Comparison of ENCODE assay signal across 20 cellular contexts in the genomic region with DNA sequence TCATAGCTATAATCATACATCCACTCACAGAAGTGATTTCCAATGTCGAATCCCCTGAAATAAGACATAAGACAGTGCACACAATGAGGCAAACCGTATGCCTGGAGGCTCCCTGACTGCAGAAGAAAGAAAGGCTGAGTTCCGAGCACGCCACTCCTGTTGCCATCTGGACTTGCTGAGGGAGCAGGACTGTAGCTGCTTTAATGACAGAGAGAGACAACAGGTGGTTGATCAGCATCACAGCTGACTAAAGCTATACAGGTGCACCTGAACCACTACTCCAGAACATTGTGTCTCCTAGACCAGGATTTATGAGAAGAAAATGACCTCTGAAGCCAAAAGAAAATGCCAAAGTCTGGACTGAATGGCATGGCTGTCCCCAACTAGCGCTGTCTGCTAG. TPM values are rescaled to one million over a fixed set of nuclear protein-coding genes. Genes with fewer than 3 reads are reported as not detected.
A peak's percentile ranks its signal among the peaks of the same experiment; 100 is the strongest.
DNase-seq lines count a peak whose midpoint lies in the region; ATAC-seq and TF ChIP-seq lines count a peak whose summit lies in the region.
"Had no signal": no experiment of that assay in that cellular context is flagged by ENCODE, and none has a peak within 500 bp of the region (broad histone marks: within the 10 kb centered on the region; RNA-seq: fewer than 3 reads in every experiment).

No MANE protein-coding gene starts in this region.

- no peak overlapping the region for H3K4me3 ChIP-seq in ascending aorta
- H3K4me3 ChIP-seq: BLaER1, GM12878, HAP-1 had no signal

- H3K4me1 ChIP-seq in ascending aorta = no peaks in the 10 kb centered on the region
- H3K4me1 ChIP-seq: HAP-1 had no signal

- H3K27me3 Mint-ChIP-seq in endothelial cell (ENCODE audit: unreplicated experiment) (peaks cover 15% of the 10 kb centered on the region), neural crest cell (ENCODE audit: low read depth) (no peaks in the 10 kb centered on the region)
- H3K27me3 Mint-ChIP-seq: B cell; CD4-positive, alpha-beta T cell had no signal

- TF ChIP-seq CTCF in endothelial cell (IDR thresholded peaks at IDR 0.05; ENCODE audit: unreplicated experiment) = no peak
- no peak for TF ChIP-seq CTCF in neural crest cell (conservative IDR thresholded peaks at IDR 0.05)
- TF ChIP-seq CTCF in ascending aorta (IDR thresholded peaks at IDR 0.05) = no peak

- no peak overlapping the region for H3K27ac ChIP-seq in ascending aorta
- H3K27ac ChIP-seq: 22Rv1, BLaER1, C4-2B had no signal

- H3K36me3 Mint-ChIP-seq in endothelial cell (ENCODE audit: low read depth, unreplicated experiment) = peaks cover 85% of the 10 kb centered on the region
- H3K36me3 Mint-ChIP-seq in neural crest cell (ENCODE audit: low read depth) = peaks cover 25% of the 10 kb centered on the region

- DNase-seq in NCI-H146 (lab: John Stamatoyannopoulos, UW) (peak; percentile 24), NCI-H146 treated with DMSO at 0.1 percent for 48 hours (lab: John Stamatoyannopoulos, UW; ENCODE audit: unreplicated experiment) (no peak), endothelial cell (ENCODE audit: low spot score) (peak; percentile 1), neural crest cell (ENCODE audit: low read depth, low spot score) (no peak), ascending aorta (ENCODE audit: low spot score in 2 of 2) (no peak), cerebellar cortex (ENCODE audit: low spot score) (no peak)
- DNase-seq: CD4-positive, alpha-beta T cell; CD8-positive, alpha-beta memory T cell; DMS 273 treated with DMSO at 0.1 percent for 48 hours; DMS79; EL; GDM1; GOT3 had no signal

- peak overlapping the region; percentile 98 for H3K27ac Mint-ChIP-seq in endothelial cell (ENCODE audit: unreplicated experiment)
- peak overlapping the region; percentile 23 for H3K27ac Mint-ChIP-seq in neural crest cell (ENCODE audit: unreplicated experiment)
- H3K27ac Mint-ChIP-seq: B cell; CD4-positive, alpha-beta T cell had no signal

- peaks cover 30 to 35% of the 10 kb centered on the region in 2 donors for H3K36me3 ChIP-seq in ascending aorta

- peaks cover 62% of the 10 kb centered on the region for H3K4me1 Mint-ChIP-seq in endothelial cell (ENCODE audit: unreplicated experiment)
- H3K4me1 Mint-ChIP-seq in neural crest cell = no peaks in the 10 kb centered on the region
- H3K4me1 Mint-ChIP-seq: B cell; CD8-positive, alpha-beta memory T cell had no signal

- intact Hi-C loops in ascending aorta (cut with DNase I) = no loop called here

- H3K4me3 Mint-ChIP-seq in endothelial cell (ENCODE audit: unreplicated experiment) (peak overlapping the region; percentile 31), neural crest cell (no peak overlapping the region)
- H3K4me3 Mint-ChIP-seq: B cell; CD4-positive, alpha-beta T cell; CD8-positive, alpha-beta memory T cell had no signal

- no peaks in the 10 kb centered on the region for H3K9me3 Mint-ChIP-seq in endothelial cell (ENCODE audit: unreplicated experiment)
- H3K9me3 Mint-ChIP-seq in neural crest cell = no peaks in the 10 kb centered on the region
- H3K9me3 Mint-ChIP-seq: CD4-positive, alpha-beta T cell; CD8-positive, alpha-beta memory T cell had no signal

- no peaks in the 10 kb centered on the region for H3K27me3 ChIP-seq in ascending aorta
- H3K27me3 ChIP-seq: BLaER1 had no signal

- no peak for ATAC-seq in GM18867 (IDR thresholded peaks at IDR 0.05; ENCODE audit: unreplicated experiment)
- ATAC-seq: GM12878 had no signal

- H3K9me3 ChIP-seq in ascending aorta = no peaks in the 10 kb centered on the region
- H3K9me3 ChIP-seq: BLaER1, HAP-1 had no signal

RNA-seq across cellular contexts. Expression of a gene that starts 27.0 kb away (rescaled TPM):
- total RNA-seq in endothelial cell (ENCODE audit: unreplicated experiment) = 294 TPM
- 8.1 and 10.2 TPM in 2 replicates for total RNA-seq in neural crest cell
- 385 TPM for total RNA-seq in ascending aorta

RNA-seq across cellular contexts. Expression of a gene that starts 35.4 kb away (rescaled TPM):
- total RNA-seq in endothelial cell (ENCODE audit: unreplicated experiment) = 144 TPM
- total RNA-seq in neural crest cell = 150 and 155 TPM in 2 replicates
- 316 TPM for total RNA-seq in ascending aorta

RNA-seq across cellular contexts. Expression of a gene that starts 55.3 kb away (rescaled TPM):
- total RNA-seq in endothelial cell (ENCODE audit: unreplicated experiment) (173 TPM), neural crest cell (44.2 and 46.4 TPM in 2 replicates), ascending aorta (10.1 TPM)

RNA-seq across cellular contexts. Expression of a gene that starts 55.7 kb away (rescaled TPM):
- not detected for total RNA-seq in endothelial cell (ENCODE audit: unreplicated experiment)
- total RNA-seq in neural crest cell = 0.23 and 0.35 TPM in 2 replicates
- 42.8 TPM for total RNA-seq in ascending aorta

Comparison
In these comparisons a context has a peak if more than half of its experiments do, and no peak if none do; other contexts are left out.
1. DNase-seq: peak in NCI-H146 (single experiment) and endothelial cell (single experiment); none in NCI-H146 treated with DMSO at 0.1 percent for 48 hours (single experiment), neural crest cell (single experiment), ascending aorta (0 of 2) and cerebellar cortex (single experiment).
2. RNA of a gene that starts 27.0 kb away (total RNA-seq): 385 TPM in ascending aorta (single experiment) and 294 TPM in endothelial cell (single experiment); 8.1 to 10.2 TPM in neural crest cell; every median in the first group is over 10 times any median in the second.